In genomic region chr14:75064205-75064567, GRCh38 we compare ENCODE assay signal across 8 cellular contexts. TPM values are rescaled to one million over a fixed set of nuclear protein-coding genes. Genes with fewer than 3 reads are reported as not detected.
DNase-seq lines count a peak whose midpoint lies in the region; ATAC-seq, FAIRE-seq and TF ChIP-seq lines count a peak whose summit lies in the region.

No MANE protein-coding gene starts in this region.

- peak overlapping the region; percentile 94 for H3K4me3 ChIP-seq in kidney (ENCODE audit: low read length in 2 of 2)

- H3K4me1 ChIP-seq in kidney (ENCODE audit: control insufficient read depth in 1 of 2, insufficient read depth in 1 of 2, low read depth in 1 of 2, low read length in 2 of 2): peaks cover 4 to 7% of the 10 kb centered on the region in 2 donors

- H3K9me3 ChIP-seq in kidney (ENCODE audit: control insufficient read depth in 1 of 2, low read length in 2 of 2): no peaks in the 10 kb centered on the region

- DNase-seq in activated naive CD4-positive, alpha-beta T cell treated with anti-CD3 and anti-CD28 coated beads, Interleukin-2, amount 10 ng/mL, durations not matched to agents 7 days and 5 days: no peak
- no peak for DNase-seq in activated naive CD4-positive, alpha-beta T cell (lab: John Stamatoyannopoulos, UW)
- DNase-seq in activated B cell treated with CpG ODN at 0.5 μM for 24 hours (no peak), kidney (no peak), type B pancreatic cell (ENCODE audit: extremely low spot score, unreplicated experiment) (no peak), HUDEP-2 (lab: John Stamatoyannopoulos, UW; ENCODE audit: unreplicated experiment in 76 of 76) (no peak), caudate nucleus (lab: John Stamatoyannopoulos, UW) (no peak), HPDE6-E6E7 (ENCODE audit: extremely low spot score) (no peak)

- H3K27ac Mint-ChIP-seq in activated naive CD4-positive, alpha-beta T cell treated with anti-CD3 and anti-CD28 coated beads, Interleukin-2, amount 10 ng/mL, durations not matched to agents 7 days and 5 days: peak overlapping the region; percentile 94
- H3K27ac Mint-ChIP-seq in activated B cell treated with CpG ODN at 0.5 μM for 24 hours (peak overlapping the region; percentile 94), type B pancreatic cell (peak overlapping the region; percentile 89)

- peaks cover 3% of the 10 kb centered on the region for H3K9me3 Mint-ChIP-seq in activated naive CD4-positive, alpha-beta T cell treated with anti-CD3 and anti-CD28 coated beads, Interleukin-2, amount 10 ng/mL, durations not matched to agents 7 days and 5 days
- H3K9me3 Mint-ChIP-seq in activated B cell treated with CpG ODN at 0.5 μM for 24 hours: no peaks in the 10 kb centered on the region
- no peaks in the 10 kb centered on the region for H3K9me3 Mint-ChIP-seq in type B pancreatic cell

- ATAC-seq in activated B cell treated with CpG ODN at 0.5 μM for 24 hours (ENCODE audit: low read depth): peak; percentile 16

- no peaks in the 10 kb centered on the region for H3K27me3 Mint-ChIP-seq in activated naive CD4-positive, alpha-beta T cell treated with anti-CD3 and anti-CD28 coated beads, Interleukin-2, amount 10 ng/mL, durations not matched to agents 7 days and 5 days
- H3K27me3 Mint-ChIP-seq in activated B cell treated with CpG ODN at 0.5 μM for 24 hours (no peaks in the 10 kb centered on the region), type B pancreatic cell (no peaks in the 10 kb centered on the region)

- intact Hi-C loops in activated B cell treated with CpG ODN at 0.5 μM for 24 hours (cut with micrococcal nuclease): loop anchor here (5.0 to 10.0 kb wide), 2 partner anchors 302 to 349 kb away; partner anchors contain the start of genes AREL1, FCF1 and YLPM1
- intact Hi-C loops in kidney (cut with DNase I): no loop called here

- TF ChIP-seq CTCF in activated B cell treated with CpG ODN at 0.5 μM for 24 hours (IDR thresholded peaks at IDR 0.05) (no peak), kidney (IDR thresholded peaks at IDR 0.05; ENCODE audit: borderline replicate concordance, extremely low read depth, insufficient read depth) (no peak), type B pancreatic cell (conservative IDR thresholded peaks at IDR 0.05) (no peak)

- H3K36me3 Mint-ChIP-seq in activated naive CD4-positive, alpha-beta T cell treated with anti-CD3 and anti-CD28 coated beads, Interleukin-2, amount 10 ng/mL, durations not matched to agents 7 days and 5 days: peaks cover 24% of the 10 kb centered on the region
- H3K36me3 Mint-ChIP-seq in activated B cell treated with CpG ODN at 0.5 μM for 24 hours (ENCODE audit: low read depth) (peaks cover 19% of the 10 kb centered on the region), type B pancreatic cell (peaks cover 9% of the 10 kb centered on the region)

- FAIRE-seq in kidney (lab: Jason Lieb, UNC): no peak

- H3K4me3 Mint-ChIP-seq in activated naive CD4-positive, alpha-beta T cell treated with anti-CD3 and anti-CD28 coated beads, Interleukin-2, amount 10 ng/mL, durations not matched to agents 7 days and 5 days: peak overlapping the region; percentile 99
- H3K4me3 Mint-ChIP-seq in activated B cell treated with CpG ODN at 0.5 μM for 24 hours: peak overlapping the region; percentile 100
- H3K4me3 Mint-ChIP-seq in type B pancreatic cell: peak overlapping the region; percentile 99

- POLR2A ChIA-PET in activated B cell treated with CpG ODN at 0.5 μM for 24 hours (lab: Charles Lee): interaction anchor here (0.6 to 1.4 kb wide), 8 partner anchors 12 to 1592 kb away, joined by 3 to 6 read pairs (median 4); partner anchors contain the start of genes EIF2B2, MLH3 and NEK9

- CTCF ChIA-PET in activated naive CD4-positive, alpha-beta T cell treated with anti-CD3 and anti-CD28 coated beads, Interleukin-2, amount 10 ng/mL, durations not matched to agents 7 days and 5 days (lab: Charles Lee): interaction anchor here (2.3 kb wide), 1 partner anchor 24 kb away, joined by 13 read pairs; no protein-coding TSS in a partner anchor
- CTCF ChIA-PET in activated B cell treated with CpG ODN at 0.5 μM for 24 hours (lab: Charles Lee): interaction anchor here (1.1 kb wide), 1 partner anchor 15 kb away, joined by 4 read pairs; no protein-coding TSS in a partner anchor

- H3K4me1 Mint-ChIP-seq in activated naive CD4-positive, alpha-beta T cell treated with anti-CD3 and anti-CD28 coated beads, Interleukin-2, amount 10 ng/mL, durations not matched to agents 7 days and 5 days: peaks cover 47% of the 10 kb centered on the region
- H3K4me1 Mint-ChIP-seq in activated B cell treated with CpG ODN at 0.5 μM for 24 hours (peaks cover 19% of the 10 kb centered on the region), type B pancreatic cell (ENCODE audit: unreplicated experiment) (peaks cover 16% of the 10 kb centered on the region)

- H3K27ac ChIP-seq in kidney (ENCODE audit: low read depth in 2 of 2, low read length in 2 of 2) (no peak overlapping the region), caudate nucleus (ENCODE audit: low read depth, low read length) (no peak overlapping the region)

- H3K9ac ChIP-seq in kidney (ENCODE audit: low read length in 2 of 2): peak overlapping the region in 1 of 2 donors; percentile 83

- no peaks in the 10 kb centered on the region for H3K36me3 ChIP-seq in kidney (ENCODE audit: control insufficient read depth in 1 of 2, insufficient read depth in 2 of 2, low read length in 2 of 2)

RNA-seq across cellular contexts. Expression of gene ACYP1, which starts 0.4 kb away (rescaled TPM):
- total RNA-seq in activated B cell treated with CpG ODN at 0.5 μM for 24 hours: 21.6 and 25.9 TPM in 2 replicates
- total RNA-seq in kidney: 20.6 TPM
- 16.8 TPM for polyA plus RNA-seq in kidney (ENCODE audit: insufficient read depth, low read depth, low replicate concordance)
- total RNA-seq in type B pancreatic cell (ENCODE audit: low replicate concordance): 12.9 and 20.7 TPM in 2 replicates

RNA-seq across cellular contexts. Expression of gene ZC2HC1C, which starts 5.3 kb away (rescaled TPM):
- 0.91 TPM in 1 of 2 replicates, not detected in the other for total RNA-seq in activated B cell treated with CpG ODN at 0.5 μM for 24 hours
- total RNA-seq in kidney: 6.7 TPM
- polyA plus RNA-seq in kidney (ENCODE audit: insufficient read depth, low read depth, low replicate concordance): 11.9 TPM
- total RNA-seq in type B pancreatic cell (ENCODE audit: low replicate concordance): 3.7 and 4.7 TPM in 2 replicates

RNA-seq across cellular contexts. Expression of gene MLH3, which starts 12.9 kb away (rescaled TPM):
- 20.0 and 21.7 TPM in 2 replicates for total RNA-seq in activated B cell treated with CpG ODN at 0.5 μM for 24 hours
- 31.2 TPM for total RNA-seq in kidney
- 21.7 TPM for polyA plus RNA-seq in kidney (ENCODE audit: insufficient read depth, low read depth, low replicate concordance)
- total RNA-seq in type B pancreatic cell (ENCODE audit: low replicate concordance): 19.3 and 28.5 TPM in 2 replicates
